28 cellular contexts compared by ENCODE assay signal in the genomic region with DNA sequence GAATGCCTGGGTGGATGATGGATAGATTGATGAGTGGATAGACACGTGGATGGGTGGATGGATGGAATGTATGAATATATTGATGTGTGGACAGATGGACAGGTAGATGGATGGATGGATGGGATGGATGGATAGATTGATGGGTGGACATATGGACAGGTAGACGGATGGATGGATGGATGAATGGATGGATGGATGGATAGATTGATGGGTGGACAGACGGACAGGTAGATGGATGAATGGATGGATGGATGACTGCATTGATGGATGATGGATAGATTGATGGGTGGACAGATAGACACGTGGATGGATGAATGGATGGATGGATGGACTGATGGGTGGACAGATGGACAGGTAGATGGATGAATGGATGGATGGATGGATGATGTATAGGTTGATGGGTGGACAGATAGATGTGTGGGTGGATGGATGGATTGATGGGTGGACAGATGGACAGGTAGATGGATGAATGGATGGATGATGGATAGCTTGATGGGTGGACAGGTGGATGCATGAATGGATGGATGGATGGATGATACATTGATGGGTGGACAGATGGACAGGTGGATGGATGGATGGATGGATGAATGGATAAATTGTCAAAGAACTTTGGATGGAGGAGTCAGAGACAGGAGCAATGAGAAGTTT.
"Had no signal": no experiment of that assay in that cellular context is flagged by ENCODE, and none has a peak within 500 bp of the region (broad histone marks: within the 10 kb centered on the region; RNA-seq: fewer than 3 reads in every experiment).

No MANE protein-coding gene starts in this region.

- H3K27me3 ChIP-seq: ascending aorta, breast epithelium, foreskin keratinocyte, heart left ventricle had no signal

- H3K36me3 ChIP-seq: ascending aorta, breast epithelium, gastrocnemius medialis, heart left ventricle had no signal

- H3K27me3 Mint-ChIP-seq: activated CD4-positive, alpha-beta memory T cell treated with anti-CD3 and anti-CD28 coated beads, Interleukin-2, amount 10 ng/mL, durations not matched to agents 7 days and 5 days; activated CD4-positive, alpha-beta T cell treated with anti-CD3 and anti-CD28 coated beads, Interleukin-2, amount 10 ng/mL, durations not matched to agents 7 days and 5 days; activated naive CD8-positive, alpha-beta T cell treated with anti-CD3 and anti-CD28 coated beads, Interleukin-2, amount 10 ng/mL, durations not matched to agents 7 days and 5 days; activated T-helper 17 cell treated with anti-CD3 and anti-CD28 coated beads, Interleukin-2, amount 50 U/mL, for 72 hours; brain; central memory CD8-positive, alpha-beta T cell; dendritic cell treated with granulocyte-macrophage colony-stimulating factor and Interleukin-4, amounts not matched to agents 40 ng/mL and 50 ng/mL, for 4 days had no signal

- H3K36me3 Mint-ChIP-seq: activated naive CD4-positive, alpha-beta T cell treated with anti-CD3 and anti-CD28 coated beads, Interleukin-2, amount 10 ng/mL, durations not matched to agents 7 days and 5 days; activated naive CD4-positive, alpha-beta T cell treated with anti-CD3 and anti-CD28 coated beads, Interleukin-2, amount 50 U/mL, for 72 hours; activated naive CD8-positive, alpha-beta T cell treated with anti-CD3 and anti-CD28 coated beads, Interleukin-2, amount 10 ng/mL, durations not matched to agents 7 days and 5 days; brain had no signal

- ATAC-seq: activated naive CD4-positive, alpha-beta T cell treated with anti-CD3 and anti-CD28 coated beads, Interleukin-2, amount 50 U/mL, for 72 hours; activated T-cell treated with anti-CD3 and anti-CD28 coated beads, Interleukin-2, amount 50 U/mL, for 4 hours; activated T-helper 17 cell treated with anti-CD3 and anti-CD28 coated beads, Interleukin-2, amount 50 U/mL, for 72 hours; esophagus mucosa; foreskin keratinocyte; gastrocnemius medialis; heart left ventricle had no signal

- DNase-seq: activated CD4-positive, alpha-beta memory T cell treated with anti-CD3 and anti-CD28 coated beads, Interleukin-2, amount 10 ng/mL, durations not matched to agents 7 days and 5 days; activated CD4-positive, alpha-beta T cell treated with anti-CD3 and anti-CD28 coated beads for 1 hour; activated CD4-positive, alpha-beta T cell treated with anti-CD3 and anti-CD28 coated beads for 4 hours; activated CD4-positive, alpha-beta T cell treated with anti-CD3 and anti-CD28 coated beads, Interleukin-2, amount 10 ng/mL, durations not matched to agents 7 days and 5 days; activated CD4-positive, alpha-beta T cell treated with anti-CD3 and anti-CD28 coated beads, Interleukin-2, amount 50 U/mL, for 4 hours; activated CD4-positive, CD25-positive, alpha-beta regulatory T cell; activated effector memory CD4-positive, alpha-beta T cell treated with Interleukin-2 at 50 U/mL for 16 hours; activated naive CD4-positive, alpha-beta T cell; activated naive CD4-positive, alpha-beta T cell treated with anti-CD3 and anti-CD28 coated beads, Interleukin-2, amount 10 ng/mL, durations not matched to agents 7 days and 5 days; activated naive CD8-positive, alpha-beta T cell treated with anti-CD3 and anti-CD28 coated beads, Interleukin-2, amount 10 ng/mL, durations not matched to agents 7 days and 5 days; activated T-cell treated with anti-CD3 and anti-CD28 coated beads, Interleukin-2, amount 50 U/mL, for 4 hours; dorsolateral prefrontal cortex; effector memory CD4-positive, alpha-beta T cell; endodermal cell; foreskin keratinocyte; gastrocnemius medialis; glutamatergic neuron; heart left ventricle; T-helper 2 cell had no signal

- H3K9me3 Mint-ChIP-seq: activated CD4-positive, alpha-beta memory T cell treated with anti-CD3 and anti-CD28 coated beads, Interleukin-2, amount 10 ng/mL, durations not matched to agents 7 days and 5 days; activated naive CD4-positive, alpha-beta T cell treated with anti-CD3 and anti-CD28 coated beads, Interleukin-2, amount 10 ng/mL, durations not matched to agents 7 days and 5 days; activated naive CD4-positive, alpha-beta T cell treated with anti-CD3 and anti-CD28 coated beads, Interleukin-2, amount 50 U/mL, for 72 hours; activated naive CD8-positive, alpha-beta T cell treated with anti-CD3 and anti-CD28 coated beads, Interleukin-2, amount 10 ng/mL, durations not matched to agents 7 days and 5 days; activated T-cell treated with anti-CD3 and anti-CD28 coated beads, Interleukin-2, amount 50 U/mL, for 4 hours; activated T-helper 17 cell treated with anti-CD3 and anti-CD28 coated beads, Interleukin-2, amount 50 U/mL, for 72 hours; central memory CD8-positive, alpha-beta T cell; dendritic cell treated with granulocyte-macrophage colony-stimulating factor and Interleukin-4, amounts not matched to agents 40 ng/mL and 50 ng/mL, for 4 days had no signal

- H3K27ac Mint-ChIP-seq: activated CD4-positive, alpha-beta memory T cell treated with anti-CD3 and anti-CD28 coated beads, Interleukin-2, amount 10 ng/mL, durations not matched to agents 7 days and 5 days; activated CD4-positive, alpha-beta T cell treated with anti-CD3 and anti-CD28 coated beads, Interleukin-2, amount 10 ng/mL, durations not matched to agents 7 days and 5 days; activated naive CD4-positive, alpha-beta T cell treated with anti-CD3 and anti-CD28 coated beads, Interleukin-2, amount 10 ng/mL, durations not matched to agents 7 days and 5 days; activated naive CD4-positive, alpha-beta T cell treated with anti-CD3 and anti-CD28 coated beads, Interleukin-2, amount 50 U/mL, for 72 hours; activated naive CD8-positive, alpha-beta T cell treated with anti-CD3 and anti-CD28 coated beads, Interleukin-2, amount 10 ng/mL, durations not matched to agents 7 days and 5 days; activated T-helper 17 cell treated with anti-CD3 and anti-CD28 coated beads, Interleukin-2, amount 50 U/mL, for 72 hours; brain; dendritic cell treated with granulocyte-macrophage colony-stimulating factor and Interleukin-4, amounts not matched to agents 40 ng/mL and 50 ng/mL, for 4 days; endodermal cell had no signal

- H3K4me1 Mint-ChIP-seq: activated CD4-positive, alpha-beta memory T cell treated with anti-CD3 and anti-CD28 coated beads, Interleukin-2, amount 10 ng/mL, durations not matched to agents 7 days and 5 days; activated CD4-positive, alpha-beta T cell treated with anti-CD3 and anti-CD28 coated beads, Interleukin-2, amount 10 ng/mL, durations not matched to agents 7 days and 5 days; activated naive CD4-positive, alpha-beta T cell treated with anti-CD3 and anti-CD28 coated beads, Interleukin-2, amount 10 ng/mL, durations not matched to agents 7 days and 5 days; activated naive CD8-positive, alpha-beta T cell treated with anti-CD3 and anti-CD28 coated beads, Interleukin-2, amount 10 ng/mL, durations not matched to agents 7 days and 5 days; activated T-helper 17 cell treated with anti-CD3 and anti-CD28 coated beads, Interleukin-2, amount 50 U/mL, for 72 hours; central memory CD8-positive, alpha-beta T cell; endodermal cell had no signal

- H3K27ac ChIP-seq: ascending aorta, breast epithelium, coronary artery, dorsolateral prefrontal cortex, foreskin keratinocyte, gastrocnemius medialis, heart left ventricle had no signal

- H3K9me3 ChIP-seq: ascending aorta, breast epithelium, gastrocnemius medialis, heart left ventricle had no signal

- H3K4me1 ChIP-seq: ascending aorta, breast epithelium, foreskin keratinocyte, gastrocnemius medialis had no signal

- H3K4me3 Mint-ChIP-seq: activated CD4-positive, alpha-beta memory T cell treated with anti-CD3 and anti-CD28 coated beads, Interleukin-2, amount 10 ng/mL, durations not matched to agents 7 days and 5 days; activated CD4-positive, alpha-beta T cell treated with anti-CD3 and anti-CD28 coated beads, Interleukin-2, amount 10 ng/mL, durations not matched to agents 7 days and 5 days; activated naive CD4-positive, alpha-beta T cell treated with anti-CD3 and anti-CD28 coated beads, Interleukin-2, amount 10 ng/mL, durations not matched to agents 7 days and 5 days; activated naive CD8-positive, alpha-beta T cell treated with anti-CD3 and anti-CD28 coated beads, Interleukin-2, amount 10 ng/mL, durations not matched to agents 7 days and 5 days; activated T-cell treated with anti-CD3 and anti-CD28 coated beads, Interleukin-2, amount 50 U/mL, for 4 hours; activated T-helper 17 cell treated with anti-CD3 and anti-CD28 coated beads, Interleukin-2, amount 50 U/mL, for 72 hours; brain; central memory CD8-positive, alpha-beta T cell; dendritic cell treated with granulocyte-macrophage colony-stimulating factor and Interleukin-4, amounts not matched to agents 40 ng/mL and 50 ng/mL, for 4 days; endodermal cell had no signal

- H3K4me3 ChIP-seq: ascending aorta, breast epithelium, coronary artery, dorsolateral prefrontal cortex, gastrocnemius medialis, heart left ventricle had no signal
